ENCODE assay signal across 1 cellular context in the genomic region with DNA sequence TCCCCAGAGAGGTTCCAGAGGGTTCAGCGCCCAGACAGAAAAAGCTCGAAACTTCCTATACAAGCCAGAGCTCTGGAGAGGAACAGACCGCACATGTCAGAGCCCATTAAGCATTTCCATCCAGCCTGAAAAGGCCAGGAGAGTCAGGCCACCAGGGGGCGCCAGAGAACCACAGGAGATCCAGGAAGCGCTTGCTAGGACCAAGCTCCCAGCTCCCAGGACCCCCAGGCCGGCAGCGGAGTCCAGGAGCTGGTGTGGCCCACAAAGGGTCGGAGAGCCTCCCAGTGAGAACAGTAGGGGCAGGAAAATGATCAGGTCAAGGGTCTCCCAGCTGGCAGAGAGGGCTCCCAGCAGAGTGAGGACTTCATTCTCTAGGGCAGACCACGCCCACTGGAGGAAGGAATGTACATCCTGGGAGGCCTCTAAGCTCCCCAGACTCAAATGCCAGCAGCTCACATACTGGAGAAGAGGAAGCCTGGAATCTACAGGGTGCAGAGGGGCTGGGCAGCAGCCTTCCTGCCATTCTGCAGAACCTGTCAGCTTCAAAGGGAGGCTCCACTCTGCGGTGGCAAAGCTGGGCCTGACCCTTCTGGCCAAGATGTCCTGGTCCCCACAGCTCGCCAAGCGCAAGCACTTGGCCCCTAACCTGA.
TF ChIP-seq lines count a peak whose summit lies in the region.

No MANE protein-coding gene starts in this region.

TF ChIP-seq in HepG2, 621 proteins besides CTCF, POLR2A, EP300 and RAD21 (continued from another document and continues in another):
- TF ChIP-seq PAXIP1 (CRISPR knock-in tag; conservative IDR thresholded peaks at IDR 0.05) (0 out of 2 replicates have a peak, but pooled peaks have one; percentile 18), SP1 (IDR thresholded peaks at IDR 0.05) (no peak), SP1 (CRISPR knock-in tag; IDR thresholded peaks at IDR 0.05) (no peak), KAT8 (CRISPR knock-in tag; IDR thresholded peaks at IDR 0.05) (peak; percentile 40; the same call in 1 of the 2 replicates), ZNF382 (CRISPR knock-in tag; IDR thresholded peaks at IDR 0.05; ENCODE audit: borderline replicate concordance) (no peak), HNRNPL (IDR thresholded peaks at IDR 0.05; ENCODE audit: low read depth, low read length) (no peak), GABPA (IDR thresholded peaks at IDR 0.05; ENCODE audit: low read depth, low read length) (no peak), GABPA (CRISPR knock-in tag; IDR thresholded peaks at IDR 0.05; ENCODE audit: low read depth) (0 out of 2 replicates have a peak, but pooled peaks have one; percentile 23), SATB2 (CRISPR knock-in tag; IDR thresholded peaks at IDR 0.05) (no peak), EHMT2 (IDR thresholded peaks at IDR 0.05; ENCODE audit: borderline replicate concordance, low read depth, low read length) (no peak), ZNF616 (CRISPR knock-in tag; IDR thresholded peaks at IDR 0.05; ENCODE audit: low read depth) (no peak), ZNF567 (CRISPR knock-in tag; IDR thresholded peaks at IDR 0.05; ENCODE audit: borderline replicate concordance) (no peak), JDP2 (CRISPR knock-in tag; IDR thresholded peaks at IDR 0.05; ENCODE audit: borderline replicate concordance) (no peak), FOXJ3 (CRISPR knock-in tag; IDR thresholded peaks at IDR 0.05; ENCODE audit: borderline replicate concordance) (0 out of 2 replicates have a peak, but pooled peaks have one; percentile 17), ZNF614 (CRISPR knock-in tag; IDR thresholded peaks at IDR 0.05; ENCODE audit: borderline replicate concordance) (peak; percentile 44; the same call in 1 of the 2 replicates), BCL3 (CRISPR knock-in tag; IDR thresholded peaks at IDR 0.05) (peak; percentile 60; the same call in 1 of the 2 replicates), ZNF30 (CRISPR knock-in tag; IDR thresholded peaks at IDR 0.05) (no peak), MLXIP (CRISPR knock-in tag; IDR thresholded peaks at IDR 0.05; ENCODE audit: borderline replicate concordance) (no peak), CEBPG (CRISPR knock-in tag; IDR thresholded peaks at IDR 0.05) (0 out of 2 replicates have a peak, but pooled peaks have one; percentile 8), ZNF605 (CRISPR knock-in tag; IDR thresholded peaks at IDR 0.05) (peak; percentile 35; the same call in 1 of the 2 replicates), NFYC (CRISPR knock-in tag; IDR thresholded peaks at IDR 0.05) (no peak), ZSCAN31 (CRISPR knock-in tag; IDR thresholded peaks at IDR 0.05; ENCODE audit: low read depth) (0 out of 2 replicates have a peak, but pooled peaks have one; percentile 38), KLF12 (CRISPR knock-in tag; IDR thresholded peaks at IDR 0.05; ENCODE audit: borderline replicate concordance) (peak; percentile 64; the same call in 1 of the 2 replicates), SOX5 (CRISPR knock-in tag; IDR thresholded peaks at IDR 0.05; ENCODE audit: borderline replicate concordance) (no peak), KDM2A (CRISPR knock-in tag; IDR thresholded peaks at IDR 0.05; ENCODE audit: borderline replicate concordance, low read depth) (peak; percentile 49; the same call in 1 of the 2 replicates), TEAD3 (CRISPR knock-in tag; optimal IDR thresholded peaks at IDR 0.05; ENCODE audit: borderline replicate concordance) (peak; percentile 100), HNF1A (IDR thresholded peaks at IDR 0.05; ENCODE audit: low read depth) (no peak), HNF1A (CRISPR knock-in tag; IDR thresholded peaks at IDR 0.05; ENCODE audit: borderline replicate concordance) (no peak), ZNF232 (CRISPR knock-in tag; IDR thresholded peaks at IDR 0.05; ENCODE audit: borderline replicate concordance) (peak; percentile 49; the same call in 1 of the 2 replicates), ZNF652 (CRISPR knock-in tag; IDR thresholded peaks at IDR 0.05; ENCODE audit: borderline replicate concordance, low read depth) (0 out of 2 replicates have a peak, but pooled peaks have one; percentile 20), ELF4 (CRISPR knock-in tag; IDR thresholded peaks at IDR 0.05; ENCODE audit: borderline replicate concordance) (0 out of 2 replicates have a peak, but pooled peaks have one; percentile 34), ZNF225 (CRISPR knock-in tag; IDR thresholded peaks at IDR 0.05) (no peak), MAF1 (CRISPR knock-in tag; IDR thresholded peaks at IDR 0.05; ENCODE audit: borderline replicate concordance) (no peak), SP4 (CRISPR knock-in tag; IDR thresholded peaks at IDR 0.05) (peak; percentile 17; the same call in 1 of the 2 replicates), ZSCAN5A (CRISPR knock-in tag; IDR thresholded peaks at IDR 0.05; ENCODE audit: borderline replicate concordance) (no peak), ZFYVE20 (CRISPR knock-in tag; IDR thresholded peaks at IDR 0.05; ENCODE audit: borderline replicate concordance, low read depth) (no peak), TP53 (CRISPR knock-in tag; conservative IDR thresholded peaks at IDR 0.05) (no peak), ZNF20 (CRISPR knock-in tag; IDR thresholded peaks at IDR 0.05) (no peak), ATRX (CRISPR knock-in tag; IDR thresholded peaks at IDR 0.05; ENCODE audit: borderline replicate concordance) (no peak)
- TF ChIP-seq, protein P1, sequence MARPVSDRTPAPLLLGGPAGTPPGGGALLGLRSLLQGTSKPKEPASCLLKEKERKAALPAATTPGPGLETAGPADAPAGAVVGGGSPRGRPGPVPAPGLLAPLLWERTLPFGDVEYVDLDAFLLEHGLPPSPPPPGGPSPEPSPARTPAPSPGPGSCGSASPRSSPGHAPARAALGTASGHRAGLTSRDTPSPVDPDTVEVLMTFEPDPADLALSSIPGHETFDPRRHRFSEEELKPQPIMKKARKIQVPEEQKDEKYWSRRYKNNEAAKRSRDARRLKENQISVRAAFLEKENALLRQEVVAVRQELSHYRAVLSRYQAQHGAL (CRISPR knock-in tag; IDR thresholded peaks at IDR 0.05; ENCODE audit: not compliant biosample characterization) = no peak
- TF ChIP-seq, protein P2, sequence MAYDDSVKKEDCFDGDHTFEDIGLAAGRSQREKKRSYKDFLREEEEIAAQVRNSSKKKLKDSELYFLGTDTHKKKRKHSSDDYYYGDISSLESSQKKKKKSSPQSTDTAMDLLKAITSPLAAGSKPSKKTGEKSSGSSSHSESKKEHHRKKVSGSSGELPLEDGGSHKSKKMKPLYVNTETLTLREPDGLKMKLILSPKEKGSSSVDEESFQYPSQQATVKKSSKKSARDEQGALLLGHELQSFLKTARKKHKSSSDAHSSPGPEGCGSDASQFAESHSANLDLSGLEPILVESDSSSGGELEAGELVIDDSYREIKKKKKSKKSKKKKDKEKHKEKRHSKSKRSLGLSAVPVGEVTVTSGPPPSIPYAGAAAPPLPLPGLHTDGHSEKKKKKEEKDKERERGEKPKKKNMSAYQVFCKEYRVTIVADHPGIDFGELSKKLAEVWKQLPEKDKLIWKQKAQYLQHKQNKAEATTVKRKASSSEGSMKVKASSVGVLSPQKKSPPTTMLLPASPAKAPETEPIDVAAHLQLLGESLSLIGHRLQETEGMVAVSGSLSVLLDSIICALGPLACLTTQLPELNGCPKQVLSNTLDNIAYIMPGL (CRISPR knock-in tag; IDR thresholded peaks at IDR 0.05; ENCODE audit: borderline replicate concordance in 1 of 2, low read depth in 1 of 2) = peak; percentile 80 to 82
